ENCODE assay signal across 3 cellular contexts in genomic region chr7:85000973-85001372, GRCh38.
TF ChIP-seq lines count a peak whose summit lies in the region.

No MANE protein-coding gene starts in this region.

TF ChIP-seq in SK-N-SH treated with all-trans-retinoic acid at 6 μM for 48 hours, 23 proteins besides CTCF, POLR2A, EP300 and RAD21:
- TF ChIP-seq ZC3H10 (CRISPR knock-in tag; IDR thresholded peaks at IDR 0.05) (no peak), BACH2 (CRISPR knock-in tag; IDR thresholded peaks at IDR 0.05; ENCODE audit: borderline replicate concordance) (no peak), CREB5 (CRISPR knock-in tag; IDR thresholded peaks at IDR 0.05; ENCODE audit: low read depth) (no peak), ZFP3 (CRISPR knock-in tag; IDR thresholded peaks at IDR 0.05) (no peak), ARNTL (CRISPR knock-in tag; IDR thresholded peaks at IDR 0.05; ENCODE audit: borderline replicate concordance, low read depth) (no peak), PATZ1 (CRISPR knock-in tag; IDR thresholded peaks at IDR 0.05; ENCODE audit: borderline replicate concordance) (no peak), RARB (CRISPR knock-in tag; IDR thresholded peaks at IDR 0.05) (no peak), ESRRG (CRISPR knock-in tag; IDR thresholded peaks at IDR 0.05) (no peak), TCF4 (CRISPR knock-in tag; IDR thresholded peaks at IDR 0.05; ENCODE audit: borderline replicate concordance) (no peak), ZNF70 (CRISPR knock-in tag; IDR thresholded peaks at IDR 0.05) (no peak), OSR1 (CRISPR knock-in tag; IDR thresholded peaks at IDR 0.05) (no peak), TOX (CRISPR knock-in tag; IDR thresholded peaks at IDR 0.05; ENCODE audit: borderline replicate concordance) (no peak), SNAI2 (CRISPR knock-in tag; IDR thresholded peaks at IDR 0.05) (no peak)
- TF ChIP-seq, protein P1, sequence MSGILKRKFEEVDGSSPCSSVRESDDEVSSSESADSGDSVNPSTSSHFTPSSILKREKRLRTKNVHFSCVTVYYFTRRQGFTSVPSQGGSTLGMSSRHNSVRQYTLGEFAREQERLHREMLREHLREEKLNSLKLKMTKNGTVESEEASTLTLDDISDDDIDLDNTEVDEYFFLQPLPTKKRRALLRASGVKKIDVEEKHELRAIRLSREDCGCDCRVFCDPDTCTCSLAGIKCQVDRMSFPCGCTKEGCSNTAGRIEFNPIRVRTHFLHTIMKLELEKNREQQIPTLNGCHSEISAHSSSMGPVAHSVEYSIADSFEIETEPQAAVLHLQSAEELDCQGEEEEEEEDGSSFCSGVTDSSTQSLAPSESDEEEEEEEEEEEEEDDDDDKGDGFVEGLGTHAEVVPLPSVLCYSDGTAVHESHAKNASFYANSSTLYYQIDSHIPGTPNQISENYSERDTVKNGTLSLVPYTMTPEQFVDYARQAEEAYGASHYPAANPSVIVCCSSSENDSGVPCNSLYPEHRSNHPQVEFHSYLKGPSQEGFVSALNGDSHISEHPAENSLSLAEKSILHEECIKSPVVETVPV (CRISPR knock-in tag; IDR thresholded peaks at IDR 0.05): no peak

TF ChIP-seq in SK-N-SH, 30 proteins besides CTCF, POLR2A, EP300 and RAD21:
- no peak for TF ChIP-seq ELF1 (IDR thresholded peaks at IDR 0.05)
- no peak for TF ChIP-seq CHD2 (IDR thresholded peaks at IDR 0.05; ENCODE audit: low read length, partially characterized antibody)
- no peak for TF ChIP-seq MXI1 (IDR thresholded peaks at IDR 0.05; ENCODE audit: low read depth, low read length)

TF ChIP-seq in WTC11, 78 proteins besides CTCF, POLR2A, EP300 and RAD21:
- TF ChIP-seq, protein P2, sequence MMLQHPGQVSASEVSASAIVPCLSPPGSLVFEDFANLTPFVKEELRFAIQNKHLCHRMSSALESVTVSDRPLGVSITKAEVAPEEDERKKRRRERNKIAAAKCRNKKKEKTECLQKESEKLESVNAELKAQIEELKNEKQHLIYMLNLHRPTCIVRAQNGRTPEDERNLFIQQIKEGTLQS (CRISPR knock-in tag; conservative IDR thresholded peaks at IDR 0.05): no peak
- no peak for TF ChIP-seq SP1 (CRISPR knock-in tag; conservative IDR thresholded peaks at IDR 0.05)
- TF ChIP-seq ZBTB21 (CRISPR knock-in tag; IDR thresholded peaks at IDR 0.05; ENCODE audit: borderline replicate concordance): no peak
- no peak for TF ChIP-seq CDX4 (CRISPR knock-in tag; IDR thresholded peaks at IDR 0.05; ENCODE audit: borderline replicate concordance)
- TF ChIP-seq, protein P3, sequence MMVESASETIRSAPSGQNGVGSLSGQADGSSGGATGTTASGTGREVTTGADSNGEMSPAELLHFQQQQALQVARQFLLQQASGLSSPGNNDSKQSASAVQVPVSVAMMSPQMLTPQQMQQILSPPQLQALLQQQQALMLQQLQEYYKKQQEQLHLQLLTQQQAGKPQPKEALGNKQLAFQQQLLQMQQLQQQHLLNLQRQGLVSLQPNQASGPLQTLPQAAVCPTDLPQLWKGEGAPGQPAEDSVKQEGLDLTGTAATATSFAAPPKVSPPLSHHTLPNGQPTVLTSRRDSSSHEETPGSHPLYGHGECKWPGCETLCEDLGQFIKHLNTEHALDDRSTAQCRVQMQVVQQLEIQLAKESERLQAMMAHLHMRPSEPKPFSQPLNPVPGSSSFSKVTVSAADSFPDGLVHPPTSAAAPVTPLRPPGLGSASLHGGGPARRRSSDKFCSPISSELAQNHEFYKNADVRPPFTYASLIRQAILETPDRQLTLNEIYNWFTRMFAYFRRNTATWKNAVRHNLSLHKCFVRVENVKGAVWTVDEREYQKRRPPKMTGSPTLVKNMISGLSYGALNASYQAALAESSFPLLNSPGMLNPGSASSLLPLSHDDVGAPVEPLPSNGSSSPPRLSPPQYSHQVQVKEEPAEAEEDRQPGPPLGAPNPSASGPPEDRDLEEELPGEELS (CRISPR knock-in tag; IDR thresholded peaks at IDR 0.05): no peak
- TF ChIP-seq TEAD4 (CRISPR knock-in tag; IDR thresholded peaks at IDR 0.05): no peak
- no peak for TF ChIP-seq E2F4 (CRISPR knock-in tag; IDR thresholded peaks at IDR 0.05; ENCODE audit: borderline replicate concordance, low read depth)
- TF ChIP-seq, protein P4, sequence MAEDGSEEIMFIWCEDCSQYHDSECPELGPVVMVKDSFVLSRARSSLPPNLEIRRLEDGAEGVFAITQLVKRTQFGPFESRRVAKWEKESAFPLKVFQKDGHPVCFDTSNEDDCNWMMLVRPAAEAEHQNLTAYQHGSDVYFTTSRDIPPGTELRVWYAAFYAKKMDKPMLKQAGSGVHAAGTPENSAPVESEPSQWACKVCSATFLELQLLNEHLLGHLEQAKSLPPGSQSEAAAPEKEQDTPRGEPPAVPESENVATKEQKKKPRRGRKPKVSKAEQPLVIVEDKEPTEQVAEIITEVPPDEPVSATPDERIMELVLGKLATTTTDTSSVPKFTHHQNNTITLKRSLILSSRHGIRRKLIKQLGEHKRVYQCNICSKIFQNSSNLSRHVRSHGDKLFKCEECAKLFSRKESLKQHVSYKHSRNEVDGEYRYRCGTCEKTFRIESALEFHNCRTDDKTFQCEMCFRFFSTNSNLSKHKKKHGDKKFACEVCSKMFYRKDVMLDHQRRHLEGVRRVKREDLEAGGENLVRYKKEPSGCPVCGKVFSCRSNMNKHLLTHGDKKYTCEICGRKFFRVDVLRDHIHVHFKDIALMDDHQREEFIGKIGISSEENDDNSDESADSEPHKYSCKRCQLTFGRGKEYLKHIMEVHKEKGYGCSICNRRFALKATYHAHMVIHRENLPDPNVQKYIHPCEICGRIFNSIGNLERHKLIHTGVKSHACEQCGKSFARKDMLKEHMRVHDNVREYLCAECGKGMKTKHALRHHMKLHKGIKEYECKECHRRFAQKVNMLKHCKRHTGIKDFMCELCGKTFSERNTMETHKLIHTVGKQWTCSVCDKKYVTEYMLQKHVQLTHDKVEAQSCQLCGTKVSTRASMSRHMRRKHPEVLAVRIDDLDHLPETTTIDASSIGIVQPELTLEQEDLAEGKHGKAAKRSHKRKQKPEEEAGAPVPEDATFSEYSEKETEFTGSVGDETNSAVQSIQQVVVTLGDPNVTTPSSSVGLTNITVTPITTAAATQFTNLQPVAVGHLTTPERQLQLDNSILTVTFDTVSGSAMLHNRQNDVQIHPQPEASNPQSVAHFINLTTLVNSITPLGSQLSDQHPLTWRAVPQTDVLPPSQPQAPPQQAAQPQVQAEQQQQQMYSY (CRISPR knock-in tag; IDR thresholded peaks at IDR 0.05): no peak
